Comparison of ENCODE assay signal across 1 cellular context in genomic region chr19:44468730-44469129, GRCh38. TPM values are rescaled to one million over a fixed set of nuclear protein-coding genes. Genes with fewer than 3 reads are reported as not detected.
"Had no signal": no experiment of that assay in that cellular context is flagged by ENCODE, and none has a peak within 500 bp of the region (broad histone marks: within the 10 kb centered on the region; RNA-seq: fewer than 3 reads in every experiment).

No MANE protein-coding gene starts in this region.

RNA-seq across cellular contexts. Expression of gene ZNF229, which starts 20.5 kb away (rescaled TPM):
- total RNA-seq: activated CD4-positive, alpha-beta T cell treated with anti-CD3 and anti-CD28 coated beads, Interleukin-2, amount 10 ng/mL, durations not matched to agents 24 days and 14 days had no signal
